ENCODE assay signal across 24 cellular contexts in genomic region chr18:51802589-51802988, GRCh38.
DNase-seq lines count a peak whose midpoint lies in the region; TF ChIP-seq lines count a peak whose summit lies in the region.
"Had no signal": no experiment of that assay in that cellular context is flagged by ENCODE, and none has a peak within 500 bp of the region (broad histone marks: within the 10 kb centered on the region; RNA-seq: fewer than 3 reads in every experiment).

No MANE protein-coding gene starts in this region.

- no peaks in the 10 kb centered on the region for H3K9me3 Mint-ChIP-seq in glutamatergic neuron (ENCODE audit: unreplicated experiment)

- no peaks in the 10 kb centered on the region for H3K79me2 ChIP-seq in Karpas-422 (ENCODE audit: low read length)

- DNase-seq in NCI-H1092 treated with DMSO at 0.1 percent for 48 hours (lab: John Stamatoyannopoulos, UW) (peak; percentile 32), NCI-H1092 (lab: John Stamatoyannopoulos, UW) (no peak), NCI-H1436 (lab: John Stamatoyannopoulos, UW) (peak; percentile 89), NCI-H748 (lab: John Stamatoyannopoulos, UW; ENCODE audit: unreplicated experiment) (peak; percentile 86), glutamatergic neuron (no peak), SJCRH30 (no peak), foreskin melanocyte (no peak), Karpas-422 (no peak)
- DNase-seq: Calu3; CD8-positive, alpha-beta memory T cell; DMS53; HCEC 1CT; IMR-90; KG1; NCI-H1048; NCI-H2029; NCI-H226; NCI-H510A; NCI-H774; Right ventricle myocardium superior; RPMI8226 had no signal

- H3K4me1 Mint-ChIP-seq in glutamatergic neuron (ENCODE audit: low read depth, unreplicated experiment), result no peaks in the 10 kb centered on the region
- H3K4me1 Mint-ChIP-seq: B cell; CD14-positive monocyte; CD8-positive, alpha-beta memory T cell had no signal

- H3K27me3 Mint-ChIP-seq in glutamatergic neuron (ENCODE audit: unreplicated experiment), result no peaks in the 10 kb centered on the region
- H3K27me3 Mint-ChIP-seq: B cell had no signal

- no peaks in the 10 kb centered on the region for H4K20me1 ChIP-seq in Karpas-422 (ENCODE audit: insufficient read depth, low read depth, low read length)

- no peaks in the 10 kb centered on the region for H3K9me2 ChIP-seq in Karpas-422 (replicated peaks; ENCODE audit: insufficient read depth, low read length)

- no peak overlapping the region for H3K4me2 ChIP-seq in Karpas-422 (ENCODE audit: low read depth, low read length, poor library complexity, severe bottlenecking)

- no peak overlapping the region for H2AFZ ChIP-seq in Karpas-422 (ENCODE audit: low read length)

- H3K9ac ChIP-seq in Karpas-422 (ENCODE audit: low read length), result no peak overlapping the region

- no peak for TF ChIP-seq CTCF in glutamatergic neuron (IDR thresholded peaks at IDR 0.05; ENCODE audit: partially characterized antibody, unreplicated experiment)

- H3K27ac Mint-ChIP-seq in glutamatergic neuron (ENCODE audit: unreplicated experiment), result peak overlapping the region; percentile 78
- H3K27ac Mint-ChIP-seq: B cell; CD14-positive monocyte; CD8-positive, alpha-beta memory T cell had no signal

- H3K9me3 ChIP-seq in SJCRH30 (replicated peaks) (no peaks in the 10 kb centered on the region), Karpas-422 (ENCODE audit: low read length) (peaks cover 11% of the 10 kb centered on the region)

- H3K4me3 Mint-ChIP-seq in glutamatergic neuron (ENCODE audit: unreplicated experiment), result no peak overlapping the region
- H3K4me3 Mint-ChIP-seq: B cell; CD14-positive monocyte; CD8-positive, alpha-beta memory T cell had no signal

- no peaks in the 10 kb centered on the region for H3K27me3 ChIP-seq in SJCRH30
- H3K27me3 ChIP-seq in Karpas-422 (ENCODE audit: low read length), result no peaks in the 10 kb centered on the region

- H3K36me3 ChIP-seq in SJCRH30 (no peaks in the 10 kb centered on the region), Karpas-422 (ENCODE audit: insufficient read depth, low read length) (no peaks in the 10 kb centered on the region)

- H3K36me3 Mint-ChIP-seq in glutamatergic neuron (ENCODE audit: unreplicated experiment), result no peaks in the 10 kb centered on the region
- H3K36me3 Mint-ChIP-seq: CD14-positive monocyte; CD8-positive, alpha-beta memory T cell had no signal

- H3K27ac ChIP-seq in SJCRH30 (no peak overlapping the region), Karpas-422 (ENCODE audit: low read length) (no peak overlapping the region)
- H3K27ac ChIP-seq: 22Rv1 had no signal

- no peaks in the 10 kb centered on the region for H3K4me1 ChIP-seq in SJCRH30
- no peaks in the 10 kb centered on the region for H3K4me1 ChIP-seq in Karpas-422 (ENCODE audit: low read length)

- H3K4me3 ChIP-seq in SJCRH30 (no peak overlapping the region), Karpas-422 (ENCODE audit: low read length) (no peak overlapping the region)

Comparison
In these comparisons a context has a peak if more than half of its experiments do, and no peak if none do; other contexts are left out.
1. DNase-seq: peak in NCI-H1092 treated with DMSO at 0.1 percent for 48 hours (single experiment), NCI-H1436 (single experiment) and NCI-H748 (single experiment); none in NCI-H1092 (single experiment), glutamatergic neuron (single experiment), SJCRH30 (0 of 2), foreskin melanocyte (single experiment) and Karpas-422 (single experiment).